8 cellular contexts compared by ENCODE assay signal in genomic region chr13:102401305-102401704, GRCh38. TPM values are rescaled to one million over a fixed set of nuclear protein-coding genes. Genes with fewer than 3 reads are reported as not detected.
DNase-seq lines count a peak whose midpoint lies in the region; ATAC-seq and TF ChIP-seq lines count a peak whose summit lies in the region.

No MANE protein-coding gene starts in this region.

- peak in 1 of 5 donors; percentile 9 for DNase-seq in CD4-positive, alpha-beta memory T cell
- DNase-seq in SK-N-DZ (ENCODE audit: low spot score), result peak; percentile 42
- DNase-seq in epithelial cell of proximal tubule (ENCODE audit: low read depth), result no peak
- DNase-seq in neural crest cell (ENCODE audit: low read depth, low spot score), result no peak
- no peak for DNase-seq in thyroid gland
- DNase-seq in stimulated activated CD4-positive, alpha-beta T cell treated with anti-CD3 and anti-CD28 coated beads, Interleukin-4, amount 100 ng/mL, for 1 hour, result no peak
- no peak for DNase-seq in D341Med (ENCODE audit: low spot score)

- POLR2A ChIA-PET in CD4-positive, alpha-beta memory T cell (lab: Charles Lee; ENCODE audit: partially characterized antibody), result no interaction called here

- no peak overlapping the region for H3K4me3 ChIP-seq in CD4-positive, alpha-beta memory T cell (ENCODE audit: low read length in 2 of 2)
- H3K4me3 ChIP-seq in epithelial cell of proximal tubule (ENCODE audit: low read depth, low read length), result peak overlapping the region; percentile 66
- H3K4me3 ChIP-seq in thyroid gland (replicated peaks in 1 of 3), result peak overlapping the region in 1 of 3 donors; percentile 40

- no peak for TF ChIP-seq POLR2A in thyroid gland (IDR thresholded peaks at IDR 0.05)

- CTCF ChIA-PET in CD4-positive, alpha-beta memory T cell (lab: Charles Lee; ENCODE audit: partially characterized antibody), result no interaction called here

- H3K4me1 Mint-ChIP-seq in CD4-positive, alpha-beta memory T cell, result peaks cover 20 to 30% (median 25%) of the 10 kb centered on the region in 4 donors
- H3K4me1 Mint-ChIP-seq in neural crest cell, result peaks cover 25% of the 10 kb centered on the region

- H3K4me1 ChIP-seq in CD4-positive, alpha-beta memory T cell (ENCODE audit: insufficient read depth, low read length), result peaks cover 27% of the 10 kb centered on the region
- H3K4me1 ChIP-seq in thyroid gland, result peaks cover 0 to 28% of the 10 kb centered on the region in 2 donors

- WGBS in thyroid gland, 2 donors, result 10 to 16% methylated on average over 7 of the region's 7 CpGs

- no peaks in the 10 kb centered on the region for H3K9me3 ChIP-seq in CD4-positive, alpha-beta memory T cell (ENCODE audit: control insufficient read depth in 1 of 2, low read length in 2 of 2)
- no peaks in the 10 kb centered on the region for H3K9me3 ChIP-seq in thyroid gland

- H3K9me3 Mint-ChIP-seq in CD4-positive, alpha-beta memory T cell, result peaks cover 0 to 3% (median 0%) of the 10 kb centered on the region in 8 donors
- no peaks in the 10 kb centered on the region for H3K9me3 Mint-ChIP-seq in neural crest cell

- no peaks in the 10 kb centered on the region for H3K36me3 ChIP-seq in CD4-positive, alpha-beta memory T cell (ENCODE audit: insufficient read depth, low read length)
- no peaks in the 10 kb centered on the region for H3K36me3 ChIP-seq in thyroid gland

- intact Hi-C loops in CD4-positive, alpha-beta memory T cell (cut with micrococcal nuclease), result no loop called here
- intact Hi-C loops in thyroid gland (cut with DNase I), result no loop called here

- H3K27ac Mint-ChIP-seq in CD4-positive, alpha-beta memory T cell, result peak overlapping the region in 1 of 7 donors; percentile 30
- H3K27ac Mint-ChIP-seq in neural crest cell (ENCODE audit: unreplicated experiment), result no peak overlapping the region

- peaks cover 38 to 46% of the 10 kb centered on the region in 2 donors for H3K27me3 Mint-ChIP-seq in CD4-positive, alpha-beta memory T cell
- H3K27me3 Mint-ChIP-seq in neural crest cell (ENCODE audit: low read depth), result peaks cover 91% of the 10 kb centered on the region

- TF ChIP-seq CTCF in epithelial cell of proximal tubule (conservative IDR thresholded peaks at IDR 0.05; ENCODE audit: low read depth, low read length), result no peak
- no peak for TF ChIP-seq CTCF in neural crest cell (conservative IDR thresholded peaks at IDR 0.05)
- TF ChIP-seq CTCF in thyroid gland (IDR thresholded peaks at IDR 0.05), result no peak

- H3K4me3 Mint-ChIP-seq in CD4-positive, alpha-beta memory T cell, result peak overlapping the region; percentile 65 to 87 (median 76)
- H3K4me3 Mint-ChIP-seq in neural crest cell, result peak overlapping the region; percentile 91

- no peak overlapping the region for H3K27ac ChIP-seq in CD4-positive, alpha-beta memory T cell (ENCODE audit: low read depth, low read length)
- no peak overlapping the region for H3K27ac ChIP-seq in thyroid gland

- H3K27me3 ChIP-seq in CD4-positive, alpha-beta memory T cell (ENCODE audit: insufficient read depth, low read length), result peaks cover 30% of the 10 kb centered on the region
- no peaks in the 10 kb centered on the region for H3K27me3 ChIP-seq in thyroid gland

- no peaks in the 10 kb centered on the region for H3K36me3 Mint-ChIP-seq in CD4-positive, alpha-beta memory T cell
- H3K36me3 Mint-ChIP-seq in neural crest cell (ENCODE audit: low read depth), result no peaks in the 10 kb centered on the region

- ATAC-seq in GM18858 (IDR thresholded peaks at IDR 0.05; ENCODE audit: unreplicated experiment), result no peak

RNA-seq across cellular contexts. Expression of gene FGF14, which starts 0.5 kb away (rescaled TPM):
- under 1 TPM; 0.33 to 0.35 TPM for total RNA-seq in CD4-positive, alpha-beta memory T cell
- polyA plus RNA-seq in CD4-positive, alpha-beta memory T cell, result under 1 TPM in 1 of 2 donors, not detected in 1; 0.55 TPM
- 1.1 and 2.8 TPM in 2 replicates for polyA plus RNA-seq in SK-N-DZ (2014; cell fraction: cytosol; rRNA removed)
- 0.83 and 4.0 TPM in 2 replicates for polyA plus RNA-seq in SK-N-DZ (2014; cell fraction: nucleus; rRNA removed)
- total RNA-seq in epithelial cell of proximal tubule (0.06 TPM in 1 of 2 replicates, not detected in the other), neural crest cell (0.75 and 1.7 TPM in 2 replicates), thyroid gland (1 to 10 TPM in 1 of 4 donors, under 1 TPM in 3; 0.04 to 1.4 (median 0.38) TPM)
